ENCODE assay signal across 20 cellular contexts in genomic region chr21:35254752-35255138, GRCh38.
DNase-seq lines count a peak whose midpoint lies in the region; ATAC-seq and TF ChIP-seq lines count a peak whose summit lies in the region.
"Had no signal": no experiment of that assay in that cellular context is flagged by ENCODE, and none has a peak within 500 bp of the region (broad histone marks: within the 10 kb centered on the region; RNA-seq: fewer than 3 reads in every experiment).

No MANE protein-coding gene starts in this region.

- in situ Hi-C loops in brain microvascular endothelial cell (cut with HindIII; ENCODE audit: low pct_ligation_motif_present, low sequenced_read_pairs) = no loop called here

- intact Hi-C loops in psoas muscle (cut with DNase I) = loop anchor here (5.0 to 10.0 kb wide), 4 partner anchors 47 to 360 kb away; no protein-coding TSS in a partner anchor

- H3K36me3 ChIP-seq in psoas muscle (ENCODE audit: insufficient read depth in 1 of 2, low read depth in 1 of 2) (no peaks in the 10 kb centered on the region), brain microvascular endothelial cell (replicated peaks) (no peaks in the 10 kb centered on the region)
- H3K36me3 ChIP-seq: uterus had no signal

- 34 to 62% (median 34%) methylated on average over 2 of the region's 2 CpGs for WGBS in psoas muscle, 3 donors

- ATAC-seq in psoas muscle = no peak
- ATAC-seq: foreskin keratinocyte had no signal

- no peak for TF ChIP-seq CTCF in psoas muscle (IDR thresholded peaks at IDR 0.05)
- no peak for TF ChIP-seq CTCF in brain microvascular endothelial cell (IDR thresholded peaks at IDR 0.05; ENCODE audit: low read depth, low read length, missing control alignments)

- no peaks in the 10 kb centered on the region for H3K9me3 ChIP-seq in psoas muscle
- H3K9me3 ChIP-seq: uterus had no signal

- H3K4me3 ChIP-seq in psoas muscle = no peak overlapping the region
- no peak overlapping the region for H3K4me3 ChIP-seq in brain microvascular endothelial cell (ENCODE audit: low read depth, low read length)
- H3K4me3 ChIP-seq: mucosa of descending colon, uterus had no signal

- H3K27ac ChIP-seq in epithelial cell of prostate = peak overlapping the region; percentile 94
- peak overlapping the region; percentile 97 for H3K27ac ChIP-seq in psoas muscle
- H3K27ac ChIP-seq in brain microvascular endothelial cell = no peak overlapping the region
- H3K27ac ChIP-seq: foreskin keratinocyte had no signal

- no peaks in the 10 kb centered on the region for H3K27me3 ChIP-seq in psoas muscle (ENCODE audit: insufficient read depth in 3 of 3, low read length in 2 of 3)
- H3K27me3 ChIP-seq in brain microvascular endothelial cell (replicated peaks) = no peaks in the 10 kb centered on the region
- H3K27me3 ChIP-seq: foreskin keratinocyte, uterus had no signal

- peaks cover 53% of the 10 kb centered on the region for H3K4me1 ChIP-seq in psoas muscle
- H3K4me1 ChIP-seq: uterus had no signal

- DNase-seq in A172 (ENCODE audit: low spot score) (peak; percentile 30), NCI-H187 treated with DMSO at 0.1 percent for 48 hours (lab: John Stamatoyannopoulos, UW) (peak; percentile 21), epithelial cell of prostate (ENCODE audit: low read depth, low spot score) (no peak), psoas muscle (no peak), SIG-M5 (lab: John Stamatoyannopoulos, UW) (no peak), middle frontal gyrus (ENCODE audit: extremely low spot score, low spot score) (no peak), brain microvascular endothelial cell (no peak)
- no peak for DNase-seq in activated CD4-positive, alpha-beta T cell treated with anti-CD3 and anti-CD28 coated beads for 1 hour
- DNase-seq: activated CD4-positive, CD25-positive, alpha-beta regulatory T cell; activated CD8-positive, alpha-beta memory T cell treated with anti-CD3 and anti-CD28 coated beads for 24 hours; activated naive CD8-positive, alpha-beta T cell treated with anti-CD3 and anti-CD28 coated beads, Interleukin-2, amount 10 ng/mL, durations not matched to agents 7 days and 5 days; DMS53; H9; NCI-H1417 treated with DMSO at 0.1 percent for 48 hours; NCI-H524 treated with DMSO at 0.1 percent for 48 hours; stimulated activated CD4-positive, alpha-beta T cell treated with anti-CD3 and anti-CD28 coated beads, Interleukin-4, amount 100 ng/mL, for 4 hours; T-helper 2 cell; uterus had no signal

Comparison
In these comparisons a context has a peak if more than half of its experiments do, and no peak if none do; other contexts are left out.
1. DNase-seq: peak in A172 (single experiment) and NCI-H187 treated with DMSO at 0.1 percent for 48 hours (single experiment); none in epithelial cell of prostate (single experiment), psoas muscle (0 of 2), SIG-M5 (single experiment), middle frontal gyrus (single experiment), brain microvascular endothelial cell (single experiment) and activated CD4-positive, alpha-beta T cell treated with anti-CD3 and anti-CD28 coated beads for 1 hour (single experiment).